ENCODE assay signal across 8 cellular contexts in the genomic region with DNA sequence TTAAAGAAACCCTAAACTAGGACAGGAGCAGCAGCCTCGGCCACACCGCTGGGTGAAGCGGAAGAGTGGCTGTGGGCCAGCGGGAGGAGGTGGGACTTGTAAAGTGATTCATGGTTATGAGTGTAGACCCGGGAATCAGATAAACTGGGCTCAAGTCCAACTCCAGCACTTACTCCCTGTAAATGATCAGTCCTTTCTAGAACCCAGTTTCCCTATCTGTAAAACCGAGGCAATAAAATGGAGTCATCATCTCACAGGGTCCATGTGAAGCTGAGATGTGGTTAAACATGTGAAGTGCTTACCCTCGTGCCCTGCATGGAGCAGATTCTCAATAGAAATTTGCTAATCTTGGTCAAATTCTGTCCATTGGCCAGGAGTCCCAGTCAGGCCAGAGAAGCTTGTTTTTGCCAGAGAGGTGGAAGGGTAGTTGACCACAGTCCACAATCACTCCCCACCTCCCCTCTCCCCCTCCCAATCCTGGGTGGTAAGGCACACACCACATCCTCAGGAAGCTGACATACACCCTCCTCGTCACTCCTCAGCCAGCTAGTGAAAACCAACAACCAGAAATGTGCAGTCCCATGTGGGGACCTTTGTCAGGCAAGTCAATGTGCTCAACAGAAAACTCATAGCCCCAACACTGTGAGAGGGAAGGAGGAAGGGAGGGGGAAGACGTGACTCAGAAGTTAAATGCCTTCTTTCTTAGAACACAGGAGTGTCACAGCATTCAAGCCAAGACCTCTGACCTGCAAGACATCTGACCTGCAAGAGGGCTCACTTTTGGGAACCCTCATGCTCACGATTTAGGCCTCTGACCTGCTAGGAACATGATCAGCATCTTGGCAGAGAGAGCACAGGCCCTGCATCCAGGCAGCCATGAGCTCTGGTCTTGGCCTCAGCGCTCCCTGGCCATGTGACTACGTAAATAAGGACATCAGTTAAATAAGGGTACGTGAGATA.
DNase-seq lines count a peak whose midpoint lies in the region; TF ChIP-seq lines count a peak whose summit lies in the region.

No MANE protein-coding gene starts in this region.

- peaks cover 53 to 100% (median 99%) of the 10 kb centered on the region in 10 experiments for H3K4me1 ChIP-seq in BLaER1 treated with 17β-estradiol and CSF1 and Interleukin-3, amounts not matched to agents 10 nM and 100 nM
- peaks cover 0 to 45% of the 10 kb centered on the region in 2 donors for H3K4me1 ChIP-seq in ascending aorta
- peaks cover 0 to 5% (median 0%) of the 10 kb centered on the region in 3 donors for H3K4me1 ChIP-seq in esophagus squamous epithelium

- 0 out of 20 replicates have a peak overlapping the region, but pooled peaks of 2 of the 10 experiments have one; percentile 5 to 7 for H3K4me3 ChIP-seq in BLaER1 treated with 17β-estradiol and CSF1 and Interleukin-3, amounts not matched to agents 10 nM and 100 nM
- H3K4me3 ChIP-seq in ascending aorta (no peak overlapping the region), esophagus squamous epithelium (no peak overlapping the region)

- no peaks in the 10 kb centered on the region for H3K27me3 ChIP-seq in BLaER1 treated with 17β-estradiol and CSF1 and Interleukin-3, amounts not matched to agents 10 nM and 100 nM
- H3K27me3 ChIP-seq in ascending aorta (no peaks in the 10 kb centered on the region), esophagus squamous epithelium (peaks cover 0 to 3% (median 0%) of the 10 kb centered on the region in 4 donors)

- DNase-seq in OCI-M2 (lab: John Stamatoyannopoulos, UW; ENCODE audit: unreplicated experiment), result peak; percentile 89
- DNase-seq in ascending aorta (ENCODE audit: low spot score in 2 of 2), result peak; percentile 24 to 89
- DNase-seq in non-pigmented ciliary epithelial cell (ENCODE audit: low read depth), result peak; percentile 69
- DNase-seq in esophagus squamous epithelium (lab: John Stamatoyannopoulos, UW), result no peak
- no peak for DNase-seq in NCI-H2107 (lab: John Stamatoyannopoulos, UW)
- DNase-seq in DMS153 treated with DMSO at 0.1 percent for 48 hours (lab: John Stamatoyannopoulos, UW; ENCODE audit: unreplicated experiment), result no peak
- DNase-seq in COLO668 (lab: John Stamatoyannopoulos, UW; ENCODE audit: unreplicated experiment), result no peak

- no peaks in the 10 kb centered on the region for H3K36me3 ChIP-seq in BLaER1 treated with 17β-estradiol and CSF1 and Interleukin-3, amounts not matched to agents 10 nM and 100 nM
- no peaks in the 10 kb centered on the region for H3K36me3 ChIP-seq in ascending aorta
- no peaks in the 10 kb centered on the region for H3K36me3 ChIP-seq in esophagus squamous epithelium

- H3K4me2 ChIP-seq in BLaER1 treated with 17β-estradiol and CSF1 and Interleukin-3, amounts not matched to agents 10 nM and 100 nM, result peak overlapping the region; percentile 81 to 93 (median 92)

- no peak for TF ChIP-seq POLR2A in esophagus squamous epithelium (IDR thresholded peaks at IDR 0.05)

- H4K20me1 ChIP-seq in BLaER1 treated with 17β-estradiol and CSF1 and Interleukin-3, amounts not matched to agents 10 nM and 100 nM, result no peaks in the 10 kb centered on the region

- TF ChIP-seq CTCF in ascending aorta (IDR thresholded peaks at IDR 0.05) (no peak), esophagus squamous epithelium (IDR thresholded peaks at IDR 0.05) (no peak)

- intact Hi-C loops in ascending aorta (cut with DNase I), result loop anchor here (5.0 to 10.0 kb wide), 4 partner anchors 36 to 144 kb away; a partner anchor contains a TSS
- intact Hi-C loops in esophagus squamous epithelium (cut with DNase I), result no loop called here

- peaks cover 0 to 4% (median 0%) of the 10 kb centered on the region in 11 experiments; a peak in 1 of 22 replicates for H3K9me3 ChIP-seq in BLaER1 treated with 17β-estradiol and CSF1 and Interleukin-3, amounts not matched to agents 10 nM and 100 nM (replicated peaks in 1 of 11)
- H3K9me3 ChIP-seq in ascending aorta (no peaks in the 10 kb centered on the region), esophagus squamous epithelium (no peaks in the 10 kb centered on the region)

- H3K27ac ChIP-seq in BLaER1 treated with 17β-estradiol and CSF1 and Interleukin-3, amounts not matched to agents 10 nM and 100 nM, result peak overlapping the region in 10 of 11 experiments; percentile 19 to 85 (median 74); a peak in 18 of 22 replicates
- H3K27ac ChIP-seq in ascending aorta (peak overlapping the region; percentile 51 to 69), esophagus squamous epithelium (no peak overlapping the region)

- WGBS in esophagus squamous epithelium, 2 donors, result 56 to 58% methylated on average over 11 to 13 of the region's 13 CpGs

- H3K9ac ChIP-seq in BLaER1 treated with 17β-estradiol and CSF1 and Interleukin-3, amounts not matched to agents 10 nM and 100 nM, result peak overlapping the region in 8 of 11 experiments; percentile 12 to 60 (median 50); a peak in 12 of 22 replicates

Comparison
In these comparisons a context has a peak if more than half of its experiments do, and no peak if none do; other contexts are left out.
1. H3K27ac ChIP-seq: peak in BLaER1 treated with 17β-estradiol and CSF1 and Interleukin-3, amounts not matched to agents 10 nM and 100 nM (10 of 11) and ascending aorta (2 of 2); none in esophagus squamous epithelium (0 of 4).
2. DNase-seq: peak in OCI-M2 (single experiment), ascending aorta (2 of 2) and non-pigmented ciliary epithelial cell (single experiment); none in esophagus squamous epithelium (single experiment), NCI-H2107 (single experiment), DMS153 treated with DMSO at 0.1 percent for 48 hours (single experiment) and COLO668 (single experiment).